15 cellular contexts compared by ENCODE assay signal in genomic region chr12:63228853-63229252, GRCh38.
DNase-seq lines count a peak whose midpoint lies in the region; ATAC-seq, FAIRE-seq and TF ChIP-seq lines count a peak whose summit lies in the region.
"Had no signal": no experiment of that assay in that cellular context is flagged by ENCODE, and none has a peak within 500 bp of the region (broad histone marks: within the 10 kb centered on the region; RNA-seq: fewer than 3 reads in every experiment).

No MANE protein-coding gene starts in this region.

- no peaks in the 10 kb centered on the region for H3K27me3 ChIP-seq in liver (ENCODE audit: control insufficient read depth in 4 of 4, insufficient read depth in 4 of 4, low read length in 3 of 4)
- H3K27me3 ChIP-seq in HepG2 (ENCODE audit: control insufficient read depth in 1 of 2, insufficient read depth in 2 of 2, low read length in 2 of 2): 0 out of 5 replicates have a peak, but pooled peaks cover 0 to 3% of the 10 kb centered on the region in 2 experiments
- H3K27me3 ChIP-seq: BLaER1 treated with 17β-estradiol and CSF1 and Interleukin-3, amounts not matched to agents 10 nM and 100 nM had no signal

- H3K9me3 ChIP-seq in liver (ENCODE audit: control insufficient read depth in 4 of 4, low read length in 3 of 4): no peaks in the 10 kb centered on the region
- no peaks in the 10 kb centered on the region for H3K9me3 ChIP-seq in HepG2 (ENCODE audit: low read length)
- H3K9me3 ChIP-seq: BLaER1 treated with 17β-estradiol and CSF1 and Interleukin-3, amounts not matched to agents 10 nM and 100 nM had no signal

- WGBS in liver: 23% methylated on average over 3 of the region's 3 CpGs
- 11% methylated on average over 3 of the region's 3 CpGs for WGBS in HepG2 (ENCODE audit: low lambda C conversion rate)

- H3K9ac ChIP-seq in liver (ENCODE audit: low read depth in 1 of 2, low read length in 2 of 2) (no peak overlapping the region), HepG2 (ENCODE audit: insufficient read depth, low read depth, low read length) (no peak overlapping the region)
- H3K9ac ChIP-seq: BLaER1 treated with 17β-estradiol and CSF1 and Interleukin-3, amounts not matched to agents 10 nM and 100 nM had no signal

- peaks cover 0 to 19% (median 6%) of the 10 kb centered on the region in 4 donors for H3K4me1 ChIP-seq in liver (ENCODE audit: control insufficient read depth in 4 of 4, insufficient read depth in 4 of 4, low read length in 3 of 4)
- no peaks in the 10 kb centered on the region for H3K4me1 ChIP-seq in HepG2 (ENCODE audit: insufficient read depth, low read length)
- H3K4me1 ChIP-seq: BLaER1 treated with 17β-estradiol and CSF1 and Interleukin-3, amounts not matched to agents 10 nM and 100 nM had no signal

- no peak overlapping the region for H3K4me2 ChIP-seq in HepG2 (ENCODE audit: low read depth, low read length)
- H3K4me2 ChIP-seq: BLaER1 treated with 17β-estradiol and CSF1 and Interleukin-3, amounts not matched to agents 10 nM and 100 nM; GM23338 had no signal

- ATAC-seq in HepG2 (no peak), left lobe of liver (peak; percentile 15)
- ATAC-seq: CD8-positive, alpha-beta T cell; GM23338 had no signal

- no peak overlapping the region for H3K4me3 ChIP-seq in liver (ENCODE audit: low read depth in 1 of 3, low read length in 3 of 3)
- H3K4me3 ChIP-seq in HepG2 (replicated peaks in 1 of 3; ENCODE audit: insufficient read depth in 1 of 3, low read depth in 2 of 3, low read length in 3 of 3): no peak overlapping the region
- H3K4me3 ChIP-seq: BLaER1 treated with 17β-estradiol and CSF1 and Interleukin-3, amounts not matched to agents 10 nM and 100 nM; GM23338 had no signal

- H3K27ac ChIP-seq in liver (ENCODE audit: low read depth in 1 of 2, low read length in 2 of 2) (peak overlapping the region in 1 of 2 donors; percentile 22), HepG2 (ENCODE audit: extremely low read length, insufficient read depth, low read length) (no peak overlapping the region)
- H3K27ac ChIP-seq: BLaER1 treated with 17β-estradiol and CSF1 and Interleukin-3, amounts not matched to agents 10 nM and 100 nM had no signal

- CTCF ChIA-PET in HepG2 (lab: Yijun Ruan, JAX; ENCODE audit: low intra/inter-chr PET ratio, low total read pairs): no interaction called here

- TF ChIP-seq EP300 in HepG2 (IDR thresholded peaks at IDR 0.05; ENCODE audit: low read depth in 2 of 2, low read length in 2 of 2) (no peak), HepG2 (CRISPR knock-in tag; IDR thresholded peaks at IDR 0.05; ENCODE audit: borderline replicate concordance) (no peak)

- H4K20me1 ChIP-seq in HepG2 (ENCODE audit: insufficient read depth, low read length): no peaks in the 10 kb centered on the region
- H4K20me1 ChIP-seq: BLaER1 treated with 17β-estradiol and CSF1 and Interleukin-3, amounts not matched to agents 10 nM and 100 nM had no signal

- BruUV-seq in HepG2 (replicated peaks; lab: Mats Ljungman, UMichigan): no TSS peak

- H3K79me2 ChIP-seq in HepG2 (ENCODE audit: insufficient read depth, low read length): no peaks in the 10 kb centered on the region

- no peak for TF ChIP-seq POLR2A in HepG2 (IDR thresholded peaks at IDR 0.05; ENCODE audit: insufficient read depth in 1 of 2, low read depth in 2 of 2, low read length in 2 of 2)

- POLR2A ChIA-PET in HepG2 (lab: Yijun Ruan, JAX): no interaction called here

- no peak for FAIRE-seq in HepG2 (lab: Jason Lieb, UNC)
- FAIRE-seq: G401.6, GM12891, GM19239, H54 had no signal

- intact Hi-C loops in HepG2 (cut with micrococcal nuclease; ENCODE audit: unreplicated experiment): no loop called here

- H3K36me3 ChIP-seq in liver (ENCODE audit: control insufficient read depth in 4 of 4, insufficient read depth in 3 of 4, low read depth in 1 of 4, low read length in 3 of 4) (no peaks in the 10 kb centered on the region), HepG2 (replicated peaks in 1 of 2; ENCODE audit: control insufficient read depth in 1 of 2, insufficient read depth in 2 of 2, low read length in 2 of 2) (no peaks in the 10 kb centered on the region)
- H3K36me3 ChIP-seq: BLaER1 treated with 17β-estradiol and CSF1 and Interleukin-3, amounts not matched to agents 10 nM and 100 nM had no signal

- TF ChIP-seq CTCF in liver (IDR thresholded peaks at IDR 0.05; ENCODE audit: low read depth, low read length, missing input control) (no peak), HepG2 (CRISPR knock-in tag; IDR thresholded peaks at IDR 0.05) (no peak)

- in situ Hi-C loops in HepG2 (cut with HindIII; ENCODE audit: extremely low pct_ligation_motif_present, low pct_unique_long_range_greater_than_20kb): no loop called here

- peak in 1 of 2 donors; percentile 12 for TF ChIP-seq RAD21 in liver (IDR thresholded peaks at IDR 0.05)
- no peak for TF ChIP-seq RAD21 in HepG2 (CRISPR knock-in tag; IDR thresholded peaks at IDR 0.05)

- no peak overlapping the region for H2AFZ ChIP-seq in HepG2 (ENCODE audit: low read length)
- H2AFZ ChIP-seq: GM23338 had no signal

- peak; percentile 25 for DNase-seq in NCI-H2029 (lab: John Stamatoyannopoulos, UW)
- DNase-seq in NCI-H2029 treated with DMSO at 0.1 percent for 48 hours (lab: John Stamatoyannopoulos, UW): no peak
- DNase-seq in HepG2 (ENCODE audit: low spot score): no peak
- no peak for DNase-seq in left lobe of liver (ENCODE audit: low spot score)
- no peak for DNase-seq in SIG-M5 (lab: John Stamatoyannopoulos, UW)
- DNase-seq: Calu3; CD8-positive, alpha-beta T cell; HCEC 1CT had no signal

TF ChIP-seq in liver, 16 proteins besides CTCF, POLR2A, EP300 and RAD21 (continues in another document):
- TF ChIP-seq FOXA1 (IDR thresholded peaks at IDR 0.05) (peak; percentile 86), MAX (IDR thresholded peaks at IDR 0.05) (peak; percentile 23), FOXA2 (IDR thresholded peaks at IDR 0.05) (peak; percentile 95), HNF4A (conservative IDR thresholded peaks at IDR 0.05) (peak in 1 of 2 donors; percentile 50), YY1 (IDR thresholded peaks at IDR 0.05) (peak; percentile 71), REST (IDR thresholded peaks at IDR 0.05) (peak; percentile 43)

TF ChIP-seq in HepG2, 621 proteins besides CTCF, POLR2A, EP300 and RAD21:
- TF ChIP-seq ZZZ3 (CRISPR knock-in tag; IDR thresholded peaks at IDR 0.05; ENCODE audit: borderline replicate concordance) (no peak), MYNN (CRISPR knock-in tag; IDR thresholded peaks at IDR 0.05; ENCODE audit: low read depth) (no peak), JUN (CRISPR knock-in tag; IDR thresholded peaks at IDR 0.05) (no peak), BHLHE40 (IDR thresholded peaks at IDR 0.05; ENCODE audit: low read length) (no peak), ZNF549 (CRISPR knock-in tag; IDR thresholded peaks at IDR 0.05) (no peak), LBX2 (CRISPR knock-in tag; IDR thresholded peaks at IDR 0.05; ENCODE audit: borderline replicate concordance) (no peak), HOXA7 (CRISPR knock-in tag; IDR thresholded peaks at IDR 0.05) (no peak), ATF6 (CRISPR knock-in tag; conservative IDR thresholded peaks at IDR 0.05) (no peak), ZNF496 (CRISPR knock-in tag; IDR thresholded peaks at IDR 0.05; ENCODE audit: insufficient replicate concordance) (no peak)
